ENCODE assay signal across 8 cellular contexts in the genomic region with DNA sequence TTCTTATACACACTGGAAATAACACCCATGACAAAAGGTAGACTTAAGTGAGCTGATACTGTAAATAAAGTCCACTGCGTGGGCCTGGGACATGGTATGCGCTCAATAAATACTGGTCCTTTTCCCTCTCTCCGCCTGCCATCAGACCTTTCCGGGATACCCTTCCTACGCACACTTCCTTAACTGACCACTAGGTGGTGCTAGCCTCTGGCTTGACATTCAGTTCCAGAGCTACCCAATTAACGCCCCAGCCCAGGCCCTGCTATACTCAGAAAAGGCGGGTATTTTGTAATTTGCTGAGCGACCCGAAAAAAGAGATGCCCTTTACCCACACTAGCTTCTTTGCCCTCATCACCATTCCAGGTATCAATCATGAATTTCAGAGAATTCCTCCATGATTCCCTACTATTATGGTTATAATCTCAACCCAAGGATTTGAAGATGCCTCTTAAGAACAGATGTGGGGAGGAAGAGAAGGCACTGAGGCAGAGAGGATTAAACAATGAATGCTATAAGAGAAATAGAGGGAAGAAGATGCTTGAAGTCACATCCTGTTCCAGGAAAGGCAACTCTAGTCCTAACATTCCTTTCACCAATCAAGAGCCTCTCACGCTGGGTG. TPM values are rescaled to one million over a fixed set of nuclear protein-coding genes. Genes with fewer than 3 reads are reported as not detected.
DNase-seq lines count a peak whose midpoint lies in the region; ATAC-seq, FAIRE-seq and TF ChIP-seq lines count a peak whose summit lies in the region.

No MANE protein-coding gene starts in this region.

- ATAC-seq in CD4-positive, alpha-beta T cell (ENCODE audit: poor library complexity), result peak; percentile 73
- no peak for ATAC-seq in lung (ENCODE audit: insufficient read depth, low FRiP score)

- whole genome bisulfite sequencing in lung, 2 donors, result 12 to 16% methylated on average over 10 of the region's 10 CpGs

- H3K4me3 ChIP-seq in HFF-Myc (replicated peaks; ENCODE audit: low read depth, low read length), result no peak overlapping the region
- H3K4me3 ChIP-seq in lung, result no peak overlapping the region

- H3K36me3 Mint-ChIP-seq in CD4-positive, alpha-beta T cell (ENCODE audit: low read depth), result no peaks in the 10 kb centered on the region
- H3K36me3 Mint-ChIP-seq in activated CD4-positive, alpha-beta T cell treated with anti-CD3 and anti-CD28 coated beads, Interleukin-2, amount 10 ng/mL, durations not matched to agents 7 days and 5 days (ENCODE audit: low read depth), result peaks cover 3% of the 10 kb centered on the region

- peak overlapping the region; percentile 4 for H3K4me3 Mint-ChIP-seq in CD4-positive, alpha-beta T cell
- no peak overlapping the region for H3K4me3 Mint-ChIP-seq in activated CD4-positive, alpha-beta T cell treated with anti-CD3 and anti-CD28 coated beads, Interleukin-2, amount 10 ng/mL, durations not matched to agents 7 days and 5 days

- no peaks in the 10 kb centered on the region for H3K36me3 ChIP-seq in lung (ENCODE audit: control insufficient read depth in 2 of 2, insufficient read depth in 2 of 2, low read length in 2 of 2)

- H3K27ac Mint-ChIP-seq in CD4-positive, alpha-beta T cell, result no peak overlapping the region
- H3K27ac Mint-ChIP-seq in activated CD4-positive, alpha-beta T cell treated with anti-CD3 and anti-CD28 coated beads, Interleukin-2, amount 10 ng/mL, durations not matched to agents 7 days and 5 days, result no peak overlapping the region

- peak; percentile 98 for TF ChIP-seq CTCF in CD4-positive, alpha-beta T cell (IDR thresholded peaks at IDR 0.05)
- TF ChIP-seq CTCF in HFF-Myc (IDR thresholded peaks at IDR 0.05; ENCODE audit: low read depth, low read length, missing control alignments) (peak; percentile 97), lung (IDR thresholded peaks at IDR 0.05; ENCODE audit: control extremely low read depth, extremely low read depth) (peak; percentile 96)

- no peaks in the 10 kb centered on the region for H3K27me3 Mint-ChIP-seq in CD4-positive, alpha-beta T cell
- H3K27me3 Mint-ChIP-seq in activated CD4-positive, alpha-beta T cell treated with anti-CD3 and anti-CD28 coated beads, Interleukin-2, amount 10 ng/mL, durations not matched to agents 7 days and 5 days, result peaks cover 33% of the 10 kb centered on the region

- no peaks in the 10 kb centered on the region for H3K27me3 ChIP-seq in CD4-positive, alpha-beta T cell (ENCODE audit: control insufficient read depth, insufficient read depth, low read length)
- H3K27me3 ChIP-seq in lung (ENCODE audit: control insufficient read depth, insufficient read depth), result no peaks in the 10 kb centered on the region

- peaks cover 13% of the 10 kb centered on the region for H3K4me1 Mint-ChIP-seq in CD4-positive, alpha-beta T cell (ENCODE audit: low read depth)
- peaks cover 11% of the 10 kb centered on the region for H3K4me1 Mint-ChIP-seq in activated CD4-positive, alpha-beta T cell treated with anti-CD3 and anti-CD28 coated beads, Interleukin-2, amount 10 ng/mL, durations not matched to agents 7 days and 5 days

- FAIRE-seq in frontal cortex (lab: Jason Lieb, UNC), result no peak

- H3K27ac ChIP-seq in CD4-positive, alpha-beta T cell (ENCODE audit: low read depth, low read length), result no peak overlapping the region
- no peak overlapping the region for H3K27ac ChIP-seq in lung (ENCODE audit: low read depth in 1 of 2, low read length in 1 of 2)

- CTCF ChIA-PET in CD4-positive, alpha-beta T cell (lab: Charles Lee), result interaction anchor here (0.6 to 7.8 kb wide), 24 partner anchors 9 to 496 kb away, joined by 3 to 63 read pairs (median 4); a partner anchor contains a TSS
- CTCF ChIA-PET in activated CD4-positive, alpha-beta T cell treated with anti-CD3 and anti-CD28 coated beads, Interleukin-2, amount 10 ng/mL, durations not matched to agents 7 days and 5 days (lab: Charles Lee), result interaction anchor here (0.5 to 8.1 kb wide), 17 partner anchors 7 to 497 kb away, joined by 3 to 72 read pairs (median 4); a partner anchor contains a TSS

- no peaks in the 10 kb centered on the region for H3K9me3 Mint-ChIP-seq in CD4-positive, alpha-beta T cell
- peaks cover 8% of the 10 kb centered on the region for H3K9me3 Mint-ChIP-seq in activated CD4-positive, alpha-beta T cell treated with anti-CD3 and anti-CD28 coated beads, Interleukin-2, amount 10 ng/mL, durations not matched to agents 7 days and 5 days

- H3K9me3 ChIP-seq in CD4-positive, alpha-beta T cell (ENCODE audit: control insufficient read depth, low read length), result no peaks in the 10 kb centered on the region
- no peaks in the 10 kb centered on the region for H3K9me3 ChIP-seq in lung (ENCODE audit: control insufficient read depth in 2 of 2, insufficient read depth in 1 of 2, low read length in 1 of 2)

- intact Hi-C loops in CD4-positive, alpha-beta T cell (cut with DNase I, micrococcal nuclease), result loop anchor here (1.0 to 2.0 kb wide), 3 partner anchors 48 to 59 kb away; no protein-coding TSS in a partner anchor

- H3K4me1 ChIP-seq in lung (ENCODE audit: control insufficient read depth in 2 of 2, insufficient read depth in 2 of 2, low read length in 2 of 2), result peaks cover 0 to 2% of the 10 kb centered on the region in 2 donors

- POLR2A ChIA-PET in CD4-positive, alpha-beta T cell (lab: Charles Lee), result interaction anchor here (1.0 to 1.9 kb wide), 3 partner anchors 12 to 59 kb away, joined by 3 to 11 read pairs (median 6); a partner anchor contains a TSS
- POLR2A ChIA-PET in activated CD4-positive, alpha-beta T cell treated with anti-CD3 and anti-CD28 coated beads, Interleukin-2, amount 10 ng/mL, durations not matched to agents 7 days and 5 days (lab: Charles Lee), result no interaction called here

- peak; percentile 56 to 75 (median 67) for DNase-seq in CD4-positive, alpha-beta T cell
- DNase-seq in HFF-Myc (ENCODE audit: extremely low read depth, low read depth), result peak; percentile 78
- peak; percentile 64 to 84 for DNase-seq in NCI-H526 (lab: John Stamatoyannopoulos, UW)
- DNase-seq in activated CD4-positive, alpha-beta T cell treated with anti-CD3 and anti-CD28 coated beads, Interleukin-2, amount 10 ng/mL, durations not matched to agents 7 days and 5 days, result peak; percentile 85
- peak; percentile 77 for DNase-seq in dedifferentiated amniotic fluid mesenchymal stem cell (ENCODE audit: extremely low spot score)
- DNase-seq in lung (ENCODE audit: low spot score), result peak; percentile 82
- peak; percentile 60 for DNase-seq in stimulated activated CD8-positive, alpha-beta memory T cell treated with anti-CD3 and anti-CD28 coated beads, Interleukin-15, amount 100 ng/mL, for 1 hour (ENCODE audit: low read depth)
- DNase-seq in frontal cortex (ENCODE audit: low spot score in 2 of 2), result no peak

RNA-seq across cellular contexts. Expression of a gene that starts 3.9 kb away (rescaled TPM):
- total RNA-seq in CD4-positive, alpha-beta T cell, result 1 to 10 TPM; 6.6 to 8.5 TPM
- total RNA-seq in activated CD4-positive, alpha-beta T cell treated with anti-CD3 and anti-CD28 coated beads, Interleukin-2, amount 10 ng/mL, durations not matched to agents 7 days and 5 days, result under 1 TPM; 0.94 TPM
- total RNA-seq in lung, result 100 to 1,000 TPM; 166 to 338 TPM
- 10 to 100 TPM; 52.6 to 77.4 TPM for polyA plus RNA-seq in lung
- 63.2 TPM for total RNA-seq in frontal cortex

RNA-seq across cellular contexts. Expression of a gene that starts 13.2 kb away (rescaled TPM):
- 100 to 1,000 TPM; 133 to 144 TPM for total RNA-seq in CD4-positive, alpha-beta T cell
- total RNA-seq in activated CD4-positive, alpha-beta T cell treated with anti-CD3 and anti-CD28 coated beads, Interleukin-2, amount 10 ng/mL, durations not matched to agents 7 days and 5 days, result 100 to 1,000 TPM; 239 to 242 TPM
- total RNA-seq in lung (100 to 1,000 TPM; 118 to 216 TPM), frontal cortex (2.4 TPM)
- polyA plus RNA-seq in lung, result 100 to 1,000 TPM; 150 to 199 TPM

RNA-seq across cellular contexts. Expression of a gene that starts 23.1 kb away (rescaled TPM):
- not detected for total RNA-seq in CD4-positive, alpha-beta T cell
- not detected for total RNA-seq in activated CD4-positive, alpha-beta T cell treated with anti-CD3 and anti-CD28 coated beads, Interleukin-2, amount 10 ng/mL, durations not matched to agents 7 days and 5 days
- total RNA-seq in lung (not detected), frontal cortex (not detected)
- not detected for polyA plus RNA-seq in lung

RNA-seq across cellular contexts. Expression of a gene that starts 35.5 kb away (rescaled TPM):
- total RNA-seq in CD4-positive, alpha-beta T cell, result 1 to 10 TPM; 4.8 to 6.1 TPM
- 1 to 10 TPM; 5.5 to 6.8 TPM for total RNA-seq in activated CD4-positive, alpha-beta T cell treated with anti-CD3 and anti-CD28 coated beads, Interleukin-2, amount 10 ng/mL, durations not matched to agents 7 days and 5 days
- total RNA-seq in lung (10 to 100 TPM; 45.2 to 51.3 TPM), frontal cortex (30.2 TPM)
- 10 to 100 TPM; 16.7 to 32.5 TPM for polyA plus RNA-seq in lung

RNA-seq across cellular contexts. Expression of a gene that starts 45.8 kb away (rescaled TPM):
- 1 to 10 TPM; 7.2 to 9.9 TPM for total RNA-seq in CD4-positive, alpha-beta T cell
- 10 to 100 TPM; 50.2 to 54.3 TPM for total RNA-seq in activated CD4-positive, alpha-beta T cell treated with anti-CD3 and anti-CD28 coated beads, Interleukin-2, amount 10 ng/mL, durations not matched to agents 7 days and 5 days
- total RNA-seq in lung (10 to 100 TPM; 10.6 to 14.3 TPM), frontal cortex (5.3 TPM)
- 1 to 10 TPM; 3.7 to 4.8 TPM for polyA plus RNA-seq in lung

Comparison
In these comparisons a context has a peak if more than half of its experiments do, and no peak if none do; other contexts are left out.
1. DNase-seq: peak in CD4-positive, alpha-beta T cell (10 of 10), HFF-Myc (single experiment), NCI-H526 (2 of 2), activated CD4-positive, alpha-beta T cell treated with anti-CD3 and anti-CD28 coated beads, Interleukin-2, amount 10 ng/mL, durations not matched to agents 7 days and 5 days (single experiment), dedifferentiated amniotic fluid mesenchymal stem cell (single experiment), lung (single experiment) and stimulated activated CD8-positive, alpha-beta memory T cell treated with anti-CD3 and anti-CD28 coated beads, Interleukin-15, amount 100 ng/mL, for 1 hour (single experiment); none in frontal cortex (0 of 2).
2. RNA of a gene that starts 13.2 kb away (total RNA-seq): 239 to 242 TPM in activated CD4-positive, alpha-beta T cell treated with anti-CD3 and anti-CD28 coated beads, Interleukin-2, amount 10 ng/mL, durations not matched to agents 7 days and 5 days, 118 to 216 TPM in lung and 133 to 144 TPM in CD4-positive, alpha-beta T cell; 2.4 TPM in frontal cortex (single experiment); every median in the first group is over 10 times any median in the second.
3. Peak in every context shown above with its lines, with median percentiles within 50 percentile points of each other: CTCF ChIP-seq.